In the genomic region with DNA sequence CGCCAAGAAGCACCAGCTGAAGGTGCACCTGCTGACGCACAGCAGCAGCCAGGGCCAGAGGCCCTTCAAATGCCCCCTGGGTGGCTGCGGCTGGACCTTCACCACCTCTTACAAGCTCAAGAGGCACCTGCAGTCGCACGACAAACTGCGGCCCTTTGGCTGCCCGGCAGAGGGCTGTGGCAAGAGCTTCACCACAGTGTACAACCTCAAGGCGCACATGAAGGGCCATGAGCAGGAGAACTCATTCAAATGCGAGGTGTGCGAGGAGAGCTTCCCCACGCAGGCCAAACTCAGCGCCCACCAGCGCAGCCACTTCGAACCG, we compare ENCODE assay signal across 8 cellular contexts. TPM values are rescaled to one million over a fixed set of nuclear protein-coding genes. Genes with fewer than 3 reads are reported as not detected.
DNase-seq lines count a peak whose midpoint lies in the region; ATAC-seq and TF ChIP-seq lines count a peak whose summit lies in the region.
"Not testable (repeated sequence)": the region's sequence is repeated elsewhere in the genome, so short reads cannot be mapped to it uniquely, and the experiment has no call there.

No MANE protein-coding gene starts in this region.

- ATAC-seq in GM21390 (IDR thresholded peaks at IDR 0.05; ENCODE audit: unreplicated experiment) (peak; percentile 43), HG03432 (IDR thresholded peaks at IDR 0.05; ENCODE audit: unreplicated experiment) (peak; percentile 56)
- peak; percentile 34 for ATAC-seq in stimulated activated naive CD8-positive, alpha-beta T cell treated with anti-CD3 and anti-CD28 coated beads, Interleukin-15, Interleukin-2, amounts not matched to agents 100 U/mL and 50 U/mL, for 24 hours

- not testable (repeated sequence) for H3K27ac ChIP-seq in mesodermal cell (ENCODE audit: low read depth, low read length, severe bottlenecking)

- DNase-seq in DMS153 treated with DMSO at 0.1 percent for 48 hours (lab: John Stamatoyannopoulos, UW; ENCODE audit: unreplicated experiment), result peak; percentile 5
- DNase-seq in NCI-H82 (lab: John Stamatoyannopoulos, UW), result peak; percentile 71
- peak; percentile 42 to 54 for DNase-seq in activated T-cell treated with anti-CD3 and anti-CD28 coated beads, Interleukin-2, amount 50 U/mL, for 48 hours
- DNase-seq in erythroblast (lab: John Stamatoyannopoulos, UW), result peak; percentile 63 to 67
- DNase-seq in stimulated activated naive CD8-positive, alpha-beta T cell treated with anti-CD3 and anti-CD28 coated beads, Interleukin-15, Interleukin-2, amounts not matched to agents 100 U/mL and 50 U/mL, for 24 hours, result peak; percentile 25

- 0% methylated on average over 1 of the region's 15 CpGs for WGBS in mesodermal cell (ENCODE audit: insufficient coverage in 2 of 2), 2 experiments

- not testable (repeated sequence) for TF ChIP-seq POLR2A in erythroblast (IDR thresholded peaks at IDR 0.05; ENCODE audit: low read length)

- H3K4me3 ChIP-seq in mesodermal cell (ENCODE audit: extremely low read depth, insufficient read depth, low read length, poor library complexity, severe bottlenecking), result peak overlapping the region; percentile 44

- H3K4me1 ChIP-seq in mesodermal cell (ENCODE audit: control insufficient read depth, insufficient read depth, low read length, poor library complexity, severe bottlenecking), result peaks cover 15% of the 10 kb centered on the region

- H3K36me3 ChIP-seq in mesodermal cell (ENCODE audit: control insufficient read depth, insufficient read depth, low read length), result not testable (repeated sequence)

- not testable (repeated sequence) for H3K9me3 ChIP-seq in mesodermal cell (ENCODE audit: control insufficient read depth, low read length)

RNA-seq across cellular contexts. Expression of gene ZXDB, which starts 1.0 kb away (rescaled TPM):
- 3.9 TPM for polyA plus RNA-seq in mesodermal cell (2013, experiment 1 of 2)
- 3.8 TPM for polyA plus RNA-seq in mesodermal cell (2013, experiment 2 of 2)

Comparison
In these comparisons a context has a peak if more than half of its experiments do, and no peak if none do; other contexts are left out.
1. DNase-seq: peak in every context shown above with its lines; median percentile 71 in NCI-H82; 65 in erythroblast; 48 in activated T-cell treated with anti-CD3 and anti-CD28 coated beads, Interleukin-2, amount 50 U/mL, for 48 hours; 25 in stimulated activated naive CD8-positive, alpha-beta T cell treated with anti-CD3 and anti-CD28 coated beads, Interleukin-15, Interleukin-2, amounts not matched to agents 100 U/mL and 50 U/mL, for 24 hours; 5 in DMS153 treated with DMSO at 0.1 percent for 48 hours.